Comparison of ENCODE assay signal across 9 cellular contexts in genomic region chrX:141175786-141176185, GRCh38. TPM values are rescaled to one million over a fixed set of nuclear protein-coding genes. Genes with fewer than 3 reads are reported as not detected.
DNase-seq lines count a peak whose midpoint lies in the region; TF ChIP-seq lines count a peak whose summit lies in the region.
"Had no signal": no experiment of that assay in that cellular context is flagged by ENCODE, and none has a peak within 500 bp of the region (broad histone marks: within the 10 kb centered on the region; RNA-seq: fewer than 3 reads in every experiment).

No MANE protein-coding gene starts in this region.

- H3K36me3 Mint-ChIP-seq in activated T-helper 2 cell treated with anti-CD3 and anti-CD28 coated beads, Interferon-gamma antibody, Interleukin-2, Interleukin-4, amounts not matched to agents 10 μg/mL and 5 μg/mL and 100 μg/mL, durations not matched to agents 14 hours and 24 hours and 36 hours (ENCODE audit: low read depth): no peaks in the 10 kb centered on the region
- H3K36me3 Mint-ChIP-seq in glutamatergic neuron (ENCODE audit: unreplicated experiment): no peaks in the 10 kb centered on the region

- H3K9me3 Mint-ChIP-seq in activated T-helper 2 cell treated with anti-CD3 and anti-CD28 coated beads, Interferon-gamma antibody, Interleukin-2, Interleukin-4, amounts not matched to agents 10 μg/mL and 5 μg/mL and 100 μg/mL, durations not matched to agents 14 hours and 24 hours and 36 hours: no peaks in the 10 kb centered on the region
- H3K9me3 Mint-ChIP-seq in glutamatergic neuron (ENCODE audit: unreplicated experiment): peaks cover 7% of the 10 kb centered on the region

- H3K4me3 ChIP-seq in HFF-Myc (replicated peaks; ENCODE audit: low read depth, low read length): peak overlapping the region; percentile 54

- TF ChIP-seq CTCF in HFF-Myc (IDR thresholded peaks at IDR 0.05; ENCODE audit: low read depth, low read length, missing control alignments) (no peak), glutamatergic neuron (IDR thresholded peaks at IDR 0.05; ENCODE audit: partially characterized antibody, unreplicated experiment) (no peak)

- intact Hi-C loops in activated T-helper 2 cell treated with anti-CD3 and anti-CD28 coated beads, Interferon-gamma antibody, Interleukin-2, Interleukin-4, amounts not matched to agents 10 μg/mL and 5 μg/mL and 100 μg/mL, durations not matched to agents 14 hours and 24 hours and 36 hours (cut with micrococcal nuclease): no loop called here

- peak overlapping the region; percentile 72 for H3K4me3 Mint-ChIP-seq in activated T-helper 2 cell treated with anti-CD3 and anti-CD28 coated beads, Interferon-gamma antibody, Interleukin-2, Interleukin-4, amounts not matched to agents 10 μg/mL and 5 μg/mL and 100 μg/mL, durations not matched to agents 14 hours and 24 hours and 36 hours (ENCODE audit: low read depth)
- peak overlapping the region; percentile 93 for H3K4me3 Mint-ChIP-seq in glutamatergic neuron (ENCODE audit: unreplicated experiment)

- H3K4me1 Mint-ChIP-seq in activated T-helper 2 cell treated with anti-CD3 and anti-CD28 coated beads, Interferon-gamma antibody, Interleukin-2, Interleukin-4, amounts not matched to agents 10 μg/mL and 5 μg/mL and 100 μg/mL, durations not matched to agents 14 hours and 24 hours and 36 hours (ENCODE audit: low read depth): no peaks in the 10 kb centered on the region
- H3K4me1 Mint-ChIP-seq in glutamatergic neuron (ENCODE audit: low read depth, unreplicated experiment): no peaks in the 10 kb centered on the region

- no peaks in the 10 kb centered on the region for H3K27me3 Mint-ChIP-seq in activated T-helper 2 cell treated with anti-CD3 and anti-CD28 coated beads, Interferon-gamma antibody, Interleukin-2, Interleukin-4, amounts not matched to agents 10 μg/mL and 5 μg/mL and 100 μg/mL, durations not matched to agents 14 hours and 24 hours and 36 hours (ENCODE audit: low read depth)
- H3K27me3 Mint-ChIP-seq in glutamatergic neuron (ENCODE audit: unreplicated experiment): no peaks in the 10 kb centered on the region

- DNase-seq in HFF-Myc (ENCODE audit: extremely low read depth, low read depth) (no peak), glutamatergic neuron (no peak), retina (peak; percentile 11), NCI-H2081 treated with DMSO at 0.1 percent for 48 hours (lab: John Stamatoyannopoulos, UW) (no peak), GF-D8 (lab: John Stamatoyannopoulos, UW) (no peak)
- no peak for DNase-seq in activated T-helper 2 cell treated with anti-CD3 and anti-CD28 coated beads, Interferon-gamma antibody, Interleukin-2, Interleukin-4, amounts not matched to agents 10 μg/mL and 5 μg/mL and 100 μg/mL, durations not matched to agents 14 hours and 24 hours and 36 hours (ENCODE audit: low spot score)
- DNase-seq in stimulated activated naive CD4-positive, alpha-beta T cell (lab: John Stamatoyannopoulos, UW): no peak
- DNase-seq in stimulated activated CD4-positive, alpha-beta T cell treated with anti-CD3 and anti-CD28 coated beads, Interleukin-2, amount 100 ng/mL, for 48 hours: no peak
- DNase-seq: NCI-H446 had no signal

- H3K27ac Mint-ChIP-seq in activated T-helper 2 cell treated with anti-CD3 and anti-CD28 coated beads, Interferon-gamma antibody, Interleukin-2, Interleukin-4, amounts not matched to agents 10 μg/mL and 5 μg/mL and 100 μg/mL, durations not matched to agents 14 hours and 24 hours and 36 hours: no peak overlapping the region
- peak overlapping the region; percentile 13 for H3K27ac Mint-ChIP-seq in glutamatergic neuron (ENCODE audit: unreplicated experiment)

RNA-seq across cellular contexts. Expression of gene LDOC1, which starts 1.1 kb away (rescaled TPM):
- 6.0 and 6.2 TPM in 2 replicates for total RNA-seq in activated T-helper 2 cell treated with anti-CD3 and anti-CD28 coated beads, Interferon-gamma antibody, Interleukin-2, Interleukin-4, amounts not matched to agents 10 μg/mL and 5 μg/mL and 100 μg/mL, durations not matched to agents 14 hours and 24 hours and 36 hours
- total RNA-seq in glutamatergic neuron (ENCODE audit: unreplicated experiment): 39.1 TPM
